ENCODE assay signal across 2 cellular contexts in the genomic region with DNA sequence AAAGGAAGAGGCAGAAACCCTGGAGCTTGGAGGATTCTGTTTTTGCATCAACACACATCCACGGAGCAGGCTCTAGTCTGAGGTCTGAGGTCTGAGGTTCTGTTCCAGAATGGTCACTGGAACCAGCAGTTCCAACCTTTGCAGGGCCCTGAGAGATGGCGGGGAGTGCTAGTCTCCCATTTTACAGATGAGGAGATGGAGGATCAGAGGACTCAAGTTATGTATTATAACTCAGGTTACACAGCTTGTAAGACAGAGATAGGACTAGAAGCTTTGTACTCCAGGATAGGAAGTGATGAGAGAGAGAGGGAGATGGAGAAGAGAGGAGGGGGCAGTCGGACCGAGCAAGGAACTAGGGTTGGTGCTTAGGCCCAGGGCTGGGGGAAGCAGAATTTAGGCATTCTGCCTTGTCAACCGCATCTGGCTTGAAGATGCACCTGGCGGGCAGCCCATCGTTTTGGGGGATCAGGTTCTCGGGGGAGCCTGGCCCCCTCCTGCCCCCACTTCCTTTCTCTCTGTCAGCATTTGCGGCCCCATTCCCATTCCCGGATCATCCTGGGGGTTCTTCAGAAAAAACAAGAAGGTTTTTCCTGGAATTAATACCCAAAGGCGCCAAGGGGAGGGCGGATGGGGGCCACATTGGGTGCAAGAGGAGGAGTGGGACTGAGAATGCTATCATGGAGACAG.
TF ChIP-seq lines count a peak whose summit lies in the region.

No MANE protein-coding gene starts in this region.

TF ChIP-seq in A549, 52 proteins besides CTCF, POLR2A, EP300 and RAD21:
- TF ChIP-seq CHD2 (IDR thresholded peaks at IDR 0.05; ENCODE audit: low read length, partially characterized antibody) = no peak
- no peak for TF ChIP-seq RCOR1 (IDR thresholded peaks at IDR 0.05; ENCODE audit: low read depth, low read length)

TF ChIP-seq in endothelial cell of umbilical vein, 7 proteins besides CTCF, POLR2A, EP300 and RAD21:
- TF ChIP-seq POLR2AphosphoS5 (IDR thresholded peaks at IDR 0.05; ENCODE audit: insufficient read depth, low read depth, low read length) = no peak
- TF ChIP-seq MAX (IDR thresholded peaks at IDR 0.05; ENCODE audit: insufficient read depth, insufficient read length) = no peak
